Comparison of ENCODE assay signal across 1 cellular context in genomic region chr15:37995461-37996347, GRCh38.
TF ChIP-seq lines count a peak whose summit lies in the region.

No MANE protein-coding gene starts in this region.

TF ChIP-seq in H1, 55 proteins besides CTCF, POLR2A, EP300 and RAD21:
- TF ChIP-seq RXRA (IDR thresholded peaks at IDR 0.05; ENCODE audit: insufficient read depth, low read depth, low read length) (no peak), SRF (IDR thresholded peaks at IDR 0.05; ENCODE audit: low read depth, low read length) (no peak), E2F6 (IDR thresholded peaks at IDR 0.05) (no peak), CEBPB (IDR thresholded peaks at IDR 0.05; ENCODE audit: low read depth, low read length) (peak; percentile 99), TBP (IDR thresholded peaks at IDR 0.05; ENCODE audit: low read depth, low read length) (no peak)
